1 cellular context compared by ENCODE assay signal in genomic region chr9:127241354-127241753, GRCh38.
TF ChIP-seq lines count a peak whose summit lies in the region.

No MANE protein-coding gene starts in this region.

TF ChIP-seq in HEK293, 187 proteins besides CTCF, POLR2A, EP300 and RAD21 (continued from another document):
- peak; percentile 53; the same call in 1 of the 2 replicates for TF ChIP-seq PRDM10 (tag by site-specific recombination; IDR thresholded peaks at IDR 0.05)
